Comparison of ENCODE assay signal across 6 cellular contexts in the genomic region with DNA sequence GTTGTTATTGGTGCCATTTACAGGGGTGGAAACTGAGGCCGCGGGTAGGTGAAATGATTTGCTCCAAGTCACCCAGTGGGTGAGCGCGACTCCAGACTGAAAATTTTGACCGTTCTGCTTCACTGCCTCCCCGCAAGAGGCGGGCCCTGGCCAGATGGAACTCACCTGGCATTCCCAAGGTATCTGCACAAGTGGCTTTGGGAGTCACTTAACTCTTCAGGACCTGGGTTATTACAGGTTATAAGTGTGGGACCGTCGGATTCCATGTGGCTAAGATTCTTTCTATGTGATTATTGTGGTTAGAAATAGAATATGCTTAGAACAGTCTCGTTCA. TPM values are rescaled to one million over a fixed set of nuclear protein-coding genes. Genes with fewer than 3 reads are reported as not detected.
A peak's percentile ranks its signal among the peaks of the same experiment; 100 is the strongest.
DNase-seq lines count a peak whose midpoint lies in the region; ATAC-seq and TF ChIP-seq lines count a peak whose summit lies in the region.

No MANE protein-coding gene starts in this region.

- H3K36me3 Mint-ChIP-seq in activated naive CD8-positive, alpha-beta T cell: peaks cover 8% of the 10 kb centered on the region

- peak overlapping the region; percentile 95 for H3K4me3 Mint-ChIP-seq in activated naive CD8-positive, alpha-beta T cell

- H3K9me3 ChIP-seq in mucosa of descending colon: no peaks in the 10 kb centered on the region

- no peaks in the 10 kb centered on the region for H3K36me3 ChIP-seq in mucosa of descending colon (ENCODE audit: low read depth)

- peak overlapping the region; percentile 92 for H3K4me3 ChIP-seq in mucosa of descending colon

- intact Hi-C loops in mucosa of descending colon (cut with DNase I, micrococcal nuclease): no loop called here

- peak overlapping the region; percentile 90 for H3K27ac Mint-ChIP-seq in activated naive CD8-positive, alpha-beta T cell

- ATAC-seq in HG03108 (IDR thresholded peaks at IDR 0.05; ENCODE audit: unreplicated experiment): peak; percentile 8
- ATAC-seq in mucosa of descending colon: peak; percentile 31
- ATAC-seq in GM18502 (IDR thresholded peaks at IDR 0.05; ENCODE audit: poor library complexity, unreplicated experiment): no peak
- ATAC-seq in GM19467 (IDR thresholded peaks at IDR 0.05; ENCODE audit: unreplicated experiment): no peak

- no peaks in the 10 kb centered on the region for H3K27me3 Mint-ChIP-seq in activated naive CD8-positive, alpha-beta T cell

- peaks cover 8% of the 10 kb centered on the region for H3K9me3 Mint-ChIP-seq in activated naive CD8-positive, alpha-beta T cell (ENCODE audit: low read depth)

- TF ChIP-seq CTCF in mucosa of descending colon (IDR thresholded peaks at IDR 0.05): no peak

- DNase-seq in mucosa of descending colon (no peak), NOMO-1 treated with dmso at 0.1 percent for 144 hours (lab: John Stamatoyannopoulos, UW; ENCODE audit: unreplicated experiment) (no peak)

- peaks cover 7% of the 10 kb centered on the region for H3K4me1 ChIP-seq in mucosa of descending colon (ENCODE audit: low read depth)

- peaks cover 33% of the 10 kb centered on the region for H3K4me1 Mint-ChIP-seq in activated naive CD8-positive, alpha-beta T cell (ENCODE audit: low read depth)

RNA-seq across cellular contexts. Expression of a gene that starts 0.6 kb away (rescaled TPM):
- total RNA-seq in mucosa of descending colon: 10 to 100 TPM; 66.8 to 87.4 (median 79.2) TPM

RNA-seq across cellular contexts. Expression of a gene that starts 6.4 kb away (rescaled TPM):
- not detected for total RNA-seq in mucosa of descending colon

RNA-seq across cellular contexts. Expression of a gene that starts 31.8 kb away (rescaled TPM):
- not detected for total RNA-seq in mucosa of descending colon

RNA-seq across cellular contexts. Expression of a gene that starts 37.5 kb away (rescaled TPM):
- total RNA-seq in mucosa of descending colon: 100 to 1,000 TPM; 151 to 232 (median 190) TPM

RNA-seq across cellular contexts. Expression of a gene that starts 45.0 kb away (rescaled TPM):
- 1 to 10 TPM in 2 of 3 donors, not detected in 1; 3.8 to 4.0 TPM for total RNA-seq in mucosa of descending colon

Comparison
In these comparisons a context has a peak if more than half of its experiments do, and no peak if none do; other contexts are left out.
1. ATAC-seq: peak in HG03108 (single experiment) and mucosa of descending colon (single experiment); none in GM18502 (single experiment) and GM19467 (single experiment).